Comparison of ENCODE assay signal across 26 cellular contexts in genomic region chr3:29301332-29302011, GRCh38. TPM values are rescaled to one million over a fixed set of nuclear protein-coding genes. Genes with fewer than 3 reads are reported as not detected.
DNase-seq lines count a peak whose midpoint lies in the region; ATAC-seq, FAIRE-seq and TF ChIP-seq lines count a peak whose summit lies in the region.
"Had no signal": no experiment of that assay in that cellular context is flagged by ENCODE, and none has a peak within 500 bp of the region (broad histone marks: within the 10 kb centered on the region; RNA-seq: fewer than 3 reads in every experiment).

No MANE protein-coding gene starts in this region.

- H3K9ac ChIP-seq in DND-41 (ENCODE audit: low read depth, low read length) = no peak overlapping the region
- no peak overlapping the region for H3K9ac ChIP-seq in HUES6 (ENCODE audit: low read length)
- no peak overlapping the region for H3K9ac ChIP-seq in GM12878 (ENCODE audit: control insufficient read depth, insufficient read depth, low read length)

- CTCF ChIA-PET in GM12878 (lab: Yijun Ruan, JAX) = no interaction called here

- TF ChIP-seq CTCF in DND-41 (IDR thresholded peaks at IDR 0.05; ENCODE audit: borderline replicate concordance, extremely low read depth, low read length, poor library complexity, severe bottlenecking) (no peak), GM12878 (IDR thresholded peaks at IDR 0.05 in 2 of 3, conservative IDR thresholded peaks at IDR 0.05 in 1 of 3; ENCODE audit: control insufficient read depth in 2 of 3, extremely low read depth in 1 of 3, insufficient read depth in 1 of 3, low read depth in 3 of 3, low read length in 3 of 3) (no peak)

- H3K4me2 ChIP-seq in DND-41 (ENCODE audit: insufficient read depth, low read length) = no peak overlapping the region
- H3K4me2 ChIP-seq in GM12878 (ENCODE audit: control insufficient read depth, insufficient read depth) = 0 out of 2 replicates have a peak overlapping the region, but pooled peaks have one; percentile 24

- 49% methylated on average over 7 of the region's 7 CpGs for WGBS in GM12878 (ENCODE audit: insufficient coverage, insufficient replicate concordance, low lambda C conversion rate, missing lambda C conversion rate)

- TF ChIP-seq POLR2A in GM12878 (IDR thresholded peaks at IDR 0.05; ENCODE audit: low read depth, low read length) = no peak

- SMC1A ChIA-PET in GM12878 (lab: Charles Lee; ENCODE audit: uncharacterized antibody, unreplicated experiment) = interaction anchor here (1.1 to 1.7 kb wide), 2 partner anchors 18 to 22 kb away, joined by 3 to 5 read pairs; no protein-coding TSS in a partner anchor

- TF ChIP-seq RAD21 in GM12878 (IDR thresholded peaks at IDR 0.05; ENCODE audit: insufficient read depth, low read depth, low read length) = no peak

- H3K36me3 ChIP-seq in DND-41 (ENCODE audit: insufficient read depth, low read length) (no peaks in the 10 kb centered on the region), HUES6 (ENCODE audit: control insufficient read depth, insufficient read depth, low read length) (0 out of 2 replicates have a peak, but pooled peaks cover 3% of the 10 kb centered on the region), GM12878 (ENCODE audit: control insufficient read depth in 2 of 2, insufficient read depth in 2 of 2, low read length in 1 of 2) (no peaks in the 10 kb centered on the region), neuron (ENCODE audit: insufficient read depth, low read length) (no peaks in the 10 kb centered on the region)
- H3K36me3 ChIP-seq: MG63, suprapubic skin had no signal

- no peaks in the 10 kb centered on the region for H3K27me3 ChIP-seq in DND-41 (ENCODE audit: insufficient read depth, low read length, poor library complexity)
- no peaks in the 10 kb centered on the region for H3K27me3 ChIP-seq in HUES6 (ENCODE audit: control insufficient read depth, insufficient read depth, low read length)
- no peaks in the 10 kb centered on the region for H3K27me3 ChIP-seq in GM12878 (replicated peaks in 1 of 2; ENCODE audit: control insufficient read depth in 2 of 2, insufficient read depth in 2 of 2, low read length in 1 of 2)
- no peaks in the 10 kb centered on the region for H3K27me3 ChIP-seq in neuron (ENCODE audit: insufficient read depth, low read length)
- H3K27me3 ChIP-seq: MG63, suprapubic skin had no signal

- H4K20me1 ChIP-seq in DND-41 (ENCODE audit: insufficient read depth, low read length) (no peaks in the 10 kb centered on the region), GM12878 (ENCODE audit: control insufficient read depth, insufficient read depth) (no peaks in the 10 kb centered on the region)

- TF ChIP-seq EP300 in GM12878 (IDR thresholded peaks at IDR 0.05; ENCODE audit: borderline replicate concordance in 1 of 2, control insufficient read depth in 1 of 2, low read depth in 2 of 2, low read length in 2 of 2) = no peak

- intact Hi-C loops in GM12878 (cut with micrococcal nuclease; ENCODE audit: unreplicated experiment) = no loop called here

- RAD21 ChIA-PET in GM12878 (lab: Charles Lee; ENCODE audit: unreplicated experiment) = no interaction called here

- POLR2A ChIA-PET in GM12878 (lab: Charles Lee) = interaction anchor here (0.6 kb wide), 1 partner anchor 332 kb away, joined by 3 read pairs; no protein-coding TSS in a partner anchor

- no peak overlapping the region for H3K27ac ChIP-seq in DND-41 (ENCODE audit: low read length)
- H3K27ac ChIP-seq in HUES6 (ENCODE audit: low read depth, low read length) = 0 out of 2 replicates have a peak overlapping the region, but pooled peaks have one; percentile 0
- no peak overlapping the region for H3K27ac ChIP-seq in GM12878 (ENCODE audit: control insufficient read depth, insufficient read depth)
- H3K27ac ChIP-seq: dorsolateral prefrontal cortex, suprapubic skin had no signal

- H3K4me3 ChIP-seq in DND-41 (ENCODE audit: low read depth in 1 of 2, low read length in 2 of 2) (no peak overlapping the region), HUES6 (ENCODE audit: low read depth, low read length) (no peak overlapping the region), GM12878 (no peak overlapping the region), neuron (ENCODE audit: low read length) (no peak overlapping the region)
- H3K4me3 ChIP-seq: dorsolateral prefrontal cortex, MG63, suprapubic skin had no signal

- BruUV-seq in GM12878 (replicated peaks; lab: Mats Ljungman, UMichigan) = no TSS peak

- H3K9me3 ChIP-seq in DND-41 (ENCODE audit: insufficient read depth, low read length, severe bottlenecking) (no peaks in the 10 kb centered on the region), HUES6 (ENCODE audit: control insufficient read depth, insufficient read depth, low read depth, low read length) (peaks cover 9% of the 10 kb centered on the region; the same call in 1 of the 2 replicates), GM12878 (replicated peaks; ENCODE audit: control insufficient read depth, insufficient read depth, low read length) (peaks cover 6% of the 10 kb centered on the region), neuron (ENCODE audit: low read length) (no peaks in the 10 kb centered on the region)
- H3K9me3 ChIP-seq: MG63, suprapubic skin had no signal

- H3K79me2 ChIP-seq in DND-41 (ENCODE audit: insufficient read depth, low read length) (no peaks in the 10 kb centered on the region), GM12878 (ENCODE audit: control insufficient read depth, insufficient read depth, low read length) (no peaks in the 10 kb centered on the region)

- peaks cover 6% of the 10 kb centered on the region for H3K4me1 ChIP-seq in DND-41 (ENCODE audit: insufficient read depth, low read length)
- H3K4me1 ChIP-seq in HUES6 (ENCODE audit: control insufficient read depth, insufficient read depth, low read length) = peaks cover 4% of the 10 kb centered on the region; the same call in 1 of the 2 replicates
- H3K4me1 ChIP-seq in GM12878 (ENCODE audit: control insufficient read depth, insufficient read depth, low read length) = no peaks in the 10 kb centered on the region
- H3K4me1 ChIP-seq in neuron (ENCODE audit: insufficient read depth, low read length) = peaks cover 2% of the 10 kb centered on the region

- DNase-seq in DND-41 (no peak), GM12878 (ENCODE audit: low read depth, low spot score) (no peak), GM03348 (ENCODE audit: low spot score) (no peak), ecto neural progenitor cell (ENCODE audit: low spot score) (no peak), NCI-H446 (lab: John Stamatoyannopoulos, UW) (no peak)
- no peak for DNase-seq in activated naive CD4-positive, alpha-beta T cell treated with anti-CD3 and anti-CD28 coated beads, Interleukin-2, amount 50 U/mL, for 16 hours
- DNase-seq: activated naive CD4-positive, alpha-beta T cell treated with Interleukin-2 at 50 U/mL for 16 hours; activated T-cell treated with anti-CD3 and anti-CD28 coated beads, Interleukin-2, amount 50 U/mL, for 24 hours; anterior cingulate cortex; dorsolateral prefrontal cortex; hypothalamus; MG63; NCI-H2171 treated with DMSO at 0.1 percent for 48 hours; NCI-H69; PC-3; SHP77; small intestine; SW 1271 had no signal

- in situ Hi-C loops in GM12878 (cut with MboI) = no loop called here

- ATAC-seq in DND-41 (ENCODE audit: insufficient read depth, low read depth) (no peak), GM12878 (peak; percentile 43; the same call in 1 of the 3 replicates)
- ATAC-seq: activated CD4-positive, CD25-positive, alpha-beta regulatory T cell treated with anti-CD3 and anti-CD28 coated beads, Interleukin-2, amount 50 U/mL, for 24 hours; PC-3; stimulated activated memory B cell treated with anti-CD40 and anti-IgM and Interleukin-4, amounts not matched to agents 10 μg/mL and 1 μg/mL and 100 μg/mL, for 72 hours had no signal

- FAIRE-seq in GM12878 (lab: Jason Lieb, UNC) = no peak
- FAIRE-seq: frontal cortex, H1, islet of Langerhans, small intestine had no signal

- H2AFZ ChIP-seq in DND-41 (ENCODE audit: low read depth, low read length) (peak overlapping the region; percentile 54; the same call in 1 of the 2 replicates), GM12878 (ENCODE audit: control insufficient read depth, low read depth, low read length) (peak overlapping the region; percentile 42), neuron (ENCODE audit: low read depth, low read length) (peak overlapping the region; percentile 47)

TF ChIP-seq in GM12878, 131 proteins besides CTCF, POLR2A, EP300 and RAD21 (continues in another document):
- 0 out of 2 replicates have a peak, but pooled peaks have one; percentile 22 for TF ChIP-seq MTA2 (IDR thresholded peaks at IDR 0.05; ENCODE audit: low read depth)
- TF ChIP-seq NR2F1 (conservative IDR thresholded peaks at IDR 0.05) = 0 out of 2 replicates have a peak, but pooled peaks have one; percentile 18
- no peak for TF ChIP-seq ETV6 (conservative IDR thresholded peaks at IDR 0.05 in 1 of 2, IDR thresholded peaks at IDR 0.05 in 1 of 2; ENCODE audit: borderline replicate concordance in 1 of 2, low read depth in 1 of 2)

RNA-seq across cellular contexts. Expression of gene RBMS3, which starts 20.6 kb away (rescaled TPM):
- 56.8 and 65.8 TPM in 2 replicates for total RNA-seq in GM12878 (2013; cell fraction: nucleolus; rRNA removed)
- total RNA-seq in GM12878 (2014; rRNA removed) (3.8 and 4.8 TPM in 2 replicates), GM12878 (2014; rRNA removed; fragmentation: Illumina TruSeq; extraction: Trizol) (3.1 and 4.2 TPM in 2 replicates), GM12878 (2021) (3.4 and 4.4 TPM in 2 replicates)
- polyA plus RNA-seq in GM12878 (2011; ENCODE audit: low read depth) = 0.67 TPM
- polyA plus RNA-seq in GM12878 (2011; rRNA removed) (4.0 and 4.7 TPM in 2 replicates), GM12878 (2014; fragmentation: Illumina TruSeq; extraction: Trizol) (1.3 and 1.7 TPM in 2 replicates), GM12878 (2014; fragmentation: Nextera tagmentation; extraction: Ambion mirVana) (1 to 10 TPM; 1.3 to 4.3 TPM), GM12878 (2014; rRNA removed) (0.79 and 1.3 TPM in 2 replicates), GM12878 (2016; fragmentation: Nextera tagmentation; extraction: Ambion mirVana) (1 to 10 TPM; 1.3 to 3.0 TPM)
- 3.5 and 4.0 TPM in 2 replicates for polyA plus RNA-seq in GM12878 (2011; cell fraction: cytosol; rRNA removed)
- polyA plus RNA-seq in GM12878 (2011; cell fraction: nucleus; rRNA removed) = 9.4 and 12.8 TPM in 2 replicates
- polyA plus RNA-seq in GM12878 (2012) = 1.8 and 2.0 TPM in 2 replicates
- polyA minus RNA-seq in GM12878 (2011; rRNA and poly(A)+ RNA removed) = 31.4 and 38.2 TPM in 2 replicates
- 6.5 and 7.1 TPM in 2 replicates for polyA minus RNA-seq in GM12878 (2011; cell fraction: cytosol; rRNA and poly(A)+ RNA removed)
- 30.6 and 45.5 TPM in 2 replicates for polyA minus RNA-seq in GM12878 (2011; cell fraction: nucleus; rRNA and poly(A)+ RNA removed)
